In the genomic region with DNA sequence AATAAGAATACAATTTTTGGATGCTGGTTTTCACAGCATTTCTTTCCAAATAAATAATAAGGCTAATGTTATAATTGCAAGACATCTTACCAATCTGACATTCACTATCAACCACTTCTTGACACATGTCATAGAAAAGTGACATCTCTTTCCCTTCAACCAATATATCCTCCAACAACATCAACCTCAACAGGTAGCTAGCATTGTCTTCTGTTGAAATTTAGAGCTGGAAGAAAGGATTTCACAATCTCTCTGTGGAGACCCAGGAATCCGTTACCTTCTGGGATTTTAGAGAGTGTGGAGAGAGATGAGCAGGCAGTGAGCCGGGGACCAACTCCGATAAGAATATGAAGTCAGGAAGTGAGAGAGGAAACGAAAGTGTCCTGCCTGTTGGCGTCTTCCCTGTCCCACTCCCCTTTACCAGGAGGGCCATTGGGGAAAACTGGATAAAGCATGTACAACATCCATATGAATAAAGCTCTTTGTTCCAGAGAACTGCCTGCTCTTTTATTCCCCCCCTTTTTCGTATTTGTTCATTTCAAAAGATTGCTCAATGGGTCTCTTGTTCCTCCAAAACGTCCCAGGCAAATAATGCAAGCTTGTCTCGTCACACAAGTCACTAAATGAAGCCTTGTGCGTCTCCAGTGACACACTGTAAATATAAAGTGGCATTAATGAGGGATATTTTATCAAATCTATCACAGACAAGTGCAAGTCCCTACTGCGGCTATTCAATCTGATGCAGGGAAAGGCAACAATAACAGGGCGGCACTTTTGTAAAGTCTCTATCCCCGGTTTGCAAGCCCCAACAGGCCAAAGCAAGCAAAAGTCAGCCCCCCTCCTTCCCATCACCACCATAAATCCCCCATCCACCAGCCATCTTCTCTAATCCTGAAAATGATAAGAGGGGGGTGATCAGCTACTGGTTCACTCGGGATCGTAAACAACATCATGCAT, we compare ENCODE assay signal across 13 cellular contexts. TPM values are rescaled to one million over a fixed set of nuclear protein-coding genes. Genes with fewer than 3 reads are reported as not detected.
DNase-seq lines count a peak whose midpoint lies in the region; FAIRE-seq and TF ChIP-seq lines count a peak whose summit lies in the region.
"Had no signal": no experiment of that assay in that cellular context is flagged by ENCODE, and none has a peak within 500 bp of the region (broad histone marks: within the 10 kb centered on the region; RNA-seq: fewer than 3 reads in every experiment).

No MANE protein-coding gene starts in this region.

- TF ChIP-seq CTCF in H9 (conservative IDR thresholded peaks at IDR 0.05) (no peak), uterus (IDR thresholded peaks at IDR 0.05) (no peak), colonic mucosa (IDR thresholded peaks at IDR 0.05) (no peak), transverse colon (IDR thresholded peaks at IDR 0.05) (no peak)

- H3K4me3 Mint-ChIP-seq in H9, result no peak overlapping the region
- H3K4me3 Mint-ChIP-seq: activated CD4-positive, alpha-beta memory T cell treated with anti-CD3 and anti-CD28 coated beads, Interleukin-2, amount 10 ng/mL, durations not matched to agents 7 days and 5 days had no signal

- TF ChIP-seq EP300 in transverse colon (IDR thresholded peaks at IDR 0.05; ENCODE audit: low read depth), result no peak

- peaks cover 24% of the 10 kb centered on the region for H3K23me2 ChIP-seq in H9 (ENCODE audit: insufficient read length, low read depth, low read length, poor library complexity, severe bottlenecking)

- no peak overlapping the region for H2BK12ac ChIP-seq in H9 (ENCODE audit: insufficient read length, low read depth, low read length)

- H3K27ac ChIP-seq in H9 (ENCODE audit: insufficient read length, low read depth, low read length) (no peak overlapping the region), duodenal mucosa (ENCODE audit: low read depth, low read length) (no peak overlapping the region), uterus (no peak overlapping the region), colonic mucosa (no peak overlapping the region), transverse colon (no peak overlapping the region)
- H3K27ac ChIP-seq: heart right ventricle, ovary had no signal

- no CpG with 5 or more reads among the region's 14 CpGs for WGBS in H9 (ENCODE audit: extremely low coverage, insufficient read length, low lambda C conversion rate)
- WGBS in transverse colon (ENCODE audit: low coverage in 1 of 2), 2 donors, result 40 to 46% methylated on average over 13 to 14 of the region's 14 CpGs

- H4K8ac ChIP-seq in H9 (replicated peaks; ENCODE audit: insufficient read length, low read depth, low read length), result no peak overlapping the region

- peak overlapping the region; percentile 8 to 48 for H3K4me3 ChIP-seq in duodenal mucosa (ENCODE audit: low read depth in 1 of 2, low read length in 2 of 2)
- H3K4me3 ChIP-seq in uterus, result no peak overlapping the region
- no peak overlapping the region for H3K4me3 ChIP-seq in colonic mucosa
- no peak overlapping the region for H3K4me3 ChIP-seq in transverse colon
- H3K4me3 ChIP-seq: ovary had no signal

- H3K79me2 ChIP-seq in H9 (ENCODE audit: insufficient read depth, low read length), result no peaks in the 10 kb centered on the region

- peak overlapping the region; percentile 17 for H3K4me2 ChIP-seq in H9 (ENCODE audit: insufficient read depth, insufficient read length, low read length)

- no peak overlapping the region for H3T11ph ChIP-seq in H9 (ENCODE audit: low read length)

- no peak for DNase-seq in H9
- DNase-seq in NCI-H510A (lab: John Stamatoyannopoulos, UW), result peak; percentile 19
- DNase-seq in nucleus accumbens (lab: John Stamatoyannopoulos, UW), result peak in 48 of 56 donors; percentile 8 to 81 (median 54)
- no peak for DNase-seq in uterus
- no peak for DNase-seq in RCC 7860 (ENCODE audit: low spot score)
- no peak for DNase-seq in colonic mucosa
- DNase-seq in transverse colon, result no peak
- DNase-seq: activated CD4-positive, alpha-beta memory T cell treated with anti-CD3 and anti-CD28 coated beads, Interleukin-2, amount 10 ng/mL, durations not matched to agents 7 days and 5 days; DND-41; heart right ventricle; Kasumi-1; ovary had no signal

- H2BK120ac ChIP-seq in H9 (ENCODE audit: low read depth, low read length, poor library complexity, severe bottlenecking), result no peak overlapping the region

- H3K9me3 ChIP-seq in H9 (ENCODE audit: control insufficient read depth, low read depth, low read length) (no peaks in the 10 kb centered on the region), duodenal mucosa (ENCODE audit: control insufficient read depth in 1 of 2, low read length in 2 of 2) (no peaks in the 10 kb centered on the region), uterus (no peaks in the 10 kb centered on the region), colonic mucosa (no peaks in the 10 kb centered on the region), transverse colon (no peaks in the 10 kb centered on the region)
- H3K9me3 ChIP-seq: heart right ventricle, ovary had no signal

- no peak overlapping the region for H4K91ac ChIP-seq in H9 (ENCODE audit: insufficient read length, low read depth, low read length)

- H2BK20ac ChIP-seq in H9 (ENCODE audit: low read depth, low read length, poor library complexity, severe bottlenecking), result no peak overlapping the region

- no peak overlapping the region for H3K18ac ChIP-seq in H9 (ENCODE audit: insufficient read length, low read depth, low read length)

- H2AK5ac ChIP-seq in H9 (ENCODE audit: insufficient read length, low read length), result no peak overlapping the region

- H3K36me3 Mint-ChIP-seq in H9 (ENCODE audit: insufficient read depth in 1 of 3, low read depth in 3 of 3), result no peaks in the 10 kb centered on the region

- H2BK15ac ChIP-seq in H9 (ENCODE audit: low read depth, low read length), result no peak overlapping the region

- H3K36me3 ChIP-seq in duodenal mucosa (ENCODE audit: control insufficient read depth in 1 of 2, insufficient read depth in 2 of 2, low read length in 2 of 2), result no peaks in the 10 kb centered on the region
- no peaks in the 10 kb centered on the region for H3K36me3 ChIP-seq in uterus
- H3K36me3 ChIP-seq in colonic mucosa, result no peaks in the 10 kb centered on the region
- H3K36me3 ChIP-seq in transverse colon, result no peaks in the 10 kb centered on the region
- H3K36me3 ChIP-seq: heart right ventricle, ovary had no signal

- H3K56ac ChIP-seq in H9 (ENCODE audit: insufficient read length, low read depth, low read length), result no peak overlapping the region

- peaks cover 21% of the 10 kb centered on the region; the same call in 1 of the 2 replicates for H3K27me3 ChIP-seq in H9 (ENCODE audit: insufficient read depth, low read length)
- H3K27me3 ChIP-seq in duodenal mucosa (ENCODE audit: control insufficient read depth in 1 of 2, insufficient read depth in 2 of 2, low read length in 2 of 2), result peaks cover 2 to 22% of the 10 kb centered on the region in 2 donors
- H3K27me3 ChIP-seq in uterus, result peaks cover 0 to 3% of the 10 kb centered on the region in 2 donors
- H3K27me3 ChIP-seq in colonic mucosa, result peaks cover 30% of the 10 kb centered on the region
- H3K27me3 ChIP-seq in transverse colon, result peaks cover 92% of the 10 kb centered on the region
- H3K27me3 ChIP-seq: ovary had no signal

- peaks cover 19 to 29% of the 10 kb centered on the region in 2 experiments for H3K4me1 Mint-ChIP-seq in H9

- intact Hi-C loops in uterus (cut with DNase I; ENCODE audit: low total_unique reads) (no loop called here), colonic mucosa (cut with DNase I) (loop anchor here (10.0 kb wide), 1 partner anchor 154 kb away; no protein-coding TSS in a partner anchor), transverse colon (cut with DNase I; ENCODE audit: low total_unique reads) (loop anchor here (5.0 kb wide), 1 partner anchor 164 kb away; no protein-coding TSS in a partner anchor)

- no peak for FAIRE-seq in RCC 7860 (lab: Jason Lieb, UNC)

- H3K27ac Mint-ChIP-seq in H9, result no peak overlapping the region
- H3K27ac Mint-ChIP-seq: activated CD4-positive, alpha-beta memory T cell treated with anti-CD3 and anti-CD28 coated beads, Interleukin-2, amount 10 ng/mL, durations not matched to agents 7 days and 5 days had no signal

- H3K9me3 Mint-ChIP-seq in H9, result no peaks in the 10 kb centered on the region
- H3K9me3 Mint-ChIP-seq: activated CD4-positive, alpha-beta memory T cell treated with anti-CD3 and anti-CD28 coated beads, Interleukin-2, amount 10 ng/mL, durations not matched to agents 7 days and 5 days had no signal

- H3K79me1 ChIP-seq in H9 (ENCODE audit: insufficient read depth, low read depth, low read length, poor library complexity, severe bottlenecking), result no peaks in the 10 kb centered on the region

- H3K14ac ChIP-seq in H9 (ENCODE audit: insufficient read depth, low read length), result no peak overlapping the region

- no peak overlapping the region for H3K4ac ChIP-seq in H9 (ENCODE audit: low read depth, low read length)

- no peak overlapping the region for H3K23ac ChIP-seq in H9 (ENCODE audit: insufficient read length, low read depth, low read length)

- H3K9ac ChIP-seq in H9 (ENCODE audit: extremely low read depth, insufficient read length, low read length), result no peak overlapping the region
- peak overlapping the region in 1 of 2 donors; percentile 2 for H3K9ac ChIP-seq in duodenal mucosa (ENCODE audit: low read depth in 1 of 2, low read length in 2 of 2)
- no peak overlapping the region for H3K9ac ChIP-seq in colonic mucosa (ENCODE audit: low read depth in 2 of 2, low read length in 2 of 2)

- no peak overlapping the region for H4K5ac ChIP-seq in H9 (ENCODE audit: insufficient read length, low read depth, low read length)

- peaks cover 39% of the 10 kb centered on the region for H3K27me3 Mint-ChIP-seq in H9 (ENCODE audit: low read depth)

- no peak overlapping the region for H2AFZ ChIP-seq in H9 (ENCODE audit: low read length)

- H3K4me1 ChIP-seq in H9 (ENCODE audit: insufficient read depth, low read length), result no peaks in the 10 kb centered on the region
- peaks cover 5 to 21% of the 10 kb centered on the region in 2 donors for H3K4me1 ChIP-seq in duodenal mucosa (ENCODE audit: control insufficient read depth in 1 of 2, insufficient read depth in 2 of 2, low read length in 2 of 2)
- H3K4me1 ChIP-seq in uterus, result peaks cover 0 to 7% of the 10 kb centered on the region in 2 donors
- peaks cover 2% of the 10 kb centered on the region for H3K4me1 ChIP-seq in colonic mucosa
- H3K4me1 ChIP-seq in transverse colon, result peaks cover 8 to 30% (median 23%) of the 10 kb centered on the region in 4 donors

- in situ Hi-C loops in transverse colon (cut with MboI; ENCODE audit: low pct_ligation_motif_present in 1 of 4, low pct_unique_long_range_greater_than_20kb in 1 of 4, low sequenced_read_pairs in 3 of 4), result no loop called here

- TF ChIP-seq POLR2A in uterus (IDR thresholded peaks at IDR 0.05) (no peak), transverse colon (IDR thresholded peaks at IDR 0.05) (no peak)

- no peaks in the 10 kb centered on the region for H4K20me1 ChIP-seq in H9 (ENCODE audit: control insufficient read depth, insufficient read depth, insufficient read length)

- H2BK5ac ChIP-seq in H9 (ENCODE audit: insufficient read length, low read length), result no peak overlapping the region

RNA-seq across cellular contexts. Expression of gene CADM1, which starts 3.4 kb away (rescaled TPM):
- 11.9 and 12.5 TPM in 2 replicates for total RNA-seq in H9 (2021)
- total RNA-seq in uterus, result 10 to 100 TPM in 3 of 4 donors, 1 to 10 TPM in 1; 7.4 to 61.5 (median 28.5) TPM
- total RNA-seq in colonic mucosa, result 1 to 10 TPM; 5.2 to 6.4 TPM
- total RNA-seq in transverse colon, result 1 to 10 TPM; 2.8 to 6.4 (median 3.7) TPM

Comparison
In these comparisons a context has a peak if more than half of its experiments do, and no peak if none do; other contexts are left out.
1. DNase-seq: peak in NCI-H510A (single experiment) and nucleus accumbens (48 of 56); none in H9 (single experiment), uterus (0 of 2), RCC 7860 (single experiment), colonic mucosa (single experiment) and transverse colon (single experiment).
2. H3K4me3 ChIP-seq: peak in duodenal mucosa (2 of 2); none in uterus (0 of 2), colonic mucosa (single experiment) and transverse colon (0 of 4).